Comparison of ENCODE assay signal across 8 cellular contexts in genomic region chr19:19459707-19460251, GRCh38. TPM values are rescaled to one million over a fixed set of nuclear protein-coding genes. Genes with fewer than 3 reads are reported as not detected.
A peak's percentile ranks its signal among the peaks of the same experiment; 100 is the strongest.
DNase-seq lines count a peak whose midpoint lies in the region; FAIRE-seq and TF ChIP-seq lines count a peak whose summit lies in the region.

No MANE protein-coding gene starts in this region.

- peaks cover 50 to 72% of the 10 kb centered on the region in 2 donors for H3K4me1 ChIP-seq in thyroid gland

- H3K27me3 Mint-ChIP-seq in nephron (ENCODE audit: low read depth): no peaks in the 10 kb centered on the region

- DNase-seq in GDM1 (lab: John Stamatoyannopoulos, UW) (peak; percentile 71), HS-5 (ENCODE audit: low read depth) (peak; percentile 43), thyroid gland (peak in 1 of 2 donors; percentile 28), urothelium cell line (ENCODE audit: low spot score) (no peak), HT-29 (ENCODE audit: low spot score) (no peak)
- peak; percentile 40 to 45 for DNase-seq in activated CD4-positive, alpha-beta T cell treated with anti-CD3 and anti-CD28 coated beads for 24 hours (ENCODE audit: low read depth in 2 of 2)
- DNase-seq in effector CD4-positive, alpha-beta T cell: peak; percentile 67

- no peak for FAIRE-seq in urothelium cell line (lab: Jason Lieb, UNC)

- peak overlapping the region; percentile 11 to 93 (median 85) for H3K27ac ChIP-seq in thyroid gland

- H3K4me3 ChIP-seq in thyroid gland (replicated peaks in 1 of 3): no peak overlapping the region

- no peaks in the 10 kb centered on the region for H3K9me3 ChIP-seq in thyroid gland

- H3K9me3 Mint-ChIP-seq in nephron: no peaks in the 10 kb centered on the region

- H3K27me3 ChIP-seq in thyroid gland: no peaks in the 10 kb centered on the region

- 55 to 69% methylated on average over 6 to 8 of the region's 8 CpGs for WGBS in thyroid gland, 2 donors

- TF ChIP-seq CTCF in nephron (IDR thresholded peaks at IDR 0.05; ENCODE audit: unreplicated experiment in 3 of 3) (no peak), thyroid gland (IDR thresholded peaks at IDR 0.05) (no peak)

- TF ChIP-seq POLR2A in thyroid gland (IDR thresholded peaks at IDR 0.05): no peak

- H3K36me3 ChIP-seq in thyroid gland: no peaks in the 10 kb centered on the region

- peaks cover 73% of the 10 kb centered on the region for H3K4me1 Mint-ChIP-seq in nephron

- peaks cover 9% of the 10 kb centered on the region for H3K36me3 Mint-ChIP-seq in nephron (ENCODE audit: low read depth)

- intact Hi-C loops in thyroid gland (cut with DNase I): no loop called here

- H3K27ac Mint-ChIP-seq in nephron: peak overlapping the region; percentile 50 to 80 (median 71)

- peak overlapping the region in 1 of 3 experiments; percentile 42 for H3K4me3 Mint-ChIP-seq in nephron

RNA-seq across cellular contexts. Expression of gene GATAD2A, which starts 54.3 kb away (rescaled TPM):
- 10 to 100 TPM; 33.2 to 82.4 (median 51.8) TPM for total RNA-seq in thyroid gland
- 85.8 and 96.7 TPM in 2 replicates for total RNA-seq in HT-29 (2014; rRNA removed; shearing (Covaris generic))

RNA-seq across cellular contexts. Expression of gene TSSK6, which starts 55.6 kb away (rescaled TPM):
- 1 to 10 TPM; 1.8 to 7.7 (median 3.8) TPM for total RNA-seq in thyroid gland
- 1.3 and 1.5 TPM in 2 replicates for total RNA-seq in HT-29 (2014; rRNA removed; shearing (Covaris generic))

RNA-seq across cellular contexts. Expression of gene NDUFA13, which starts 56.2 kb away (rescaled TPM):
- 100 to 1,000 TPM in 1 of 4 donors, 10 to 100 TPM in 3; 32.8 to 265 (median 63.6) TPM for total RNA-seq in thyroid gland
- 190 and 202 TPM in 2 replicates for total RNA-seq in HT-29 (2014; rRNA removed; shearing (Covaris generic))

Comparison
In these comparisons a context has a peak if more than half of its experiments do, and no peak if none do; other contexts are left out.
1. DNase-seq: peak in GDM1 (single experiment), HS-5 (single experiment), activated CD4-positive, alpha-beta T cell treated with anti-CD3 and anti-CD28 coated beads for 24 hours (2 of 2) and effector CD4-positive, alpha-beta T cell (single experiment); none in urothelium cell line (single experiment) and HT-29 (single experiment).